8 cellular contexts compared by ENCODE assay signal in the genomic region with DNA sequence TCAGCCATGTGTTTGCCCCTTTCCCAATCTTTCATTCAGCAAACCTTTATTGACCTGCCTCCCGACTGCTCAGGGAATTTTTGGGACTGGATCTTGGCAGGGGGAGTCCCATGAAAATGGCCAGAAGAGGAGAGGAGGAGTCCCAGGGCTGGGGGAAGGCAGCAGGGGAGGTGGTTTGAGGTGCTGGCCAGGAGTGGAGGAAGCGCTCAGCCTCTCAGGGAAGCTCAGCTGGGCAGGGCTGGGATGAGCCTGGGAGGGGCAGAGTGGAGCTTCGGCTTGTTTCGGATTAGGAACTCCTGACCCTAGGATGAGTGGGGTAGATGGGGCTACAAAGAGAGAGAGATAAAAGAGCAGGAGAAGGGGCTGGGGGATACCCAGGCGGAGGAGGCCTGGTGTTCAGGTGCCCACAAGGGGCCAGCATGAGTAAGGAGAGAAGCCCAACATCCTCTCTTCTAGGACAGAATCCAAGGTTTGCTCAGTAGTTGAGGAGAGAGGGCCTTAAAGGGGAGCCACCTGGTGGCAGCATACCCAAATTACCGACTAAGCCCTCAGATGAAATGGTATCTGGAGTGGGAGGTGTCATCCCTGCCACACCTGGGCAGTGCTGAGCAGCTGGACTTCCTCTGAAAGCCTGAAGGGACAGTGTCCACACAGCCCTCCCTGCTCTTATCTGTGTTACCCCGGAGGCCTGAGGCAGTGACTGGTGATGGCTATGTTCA.
DNase-seq lines count a peak whose midpoint lies in the region; ATAC-seq and TF ChIP-seq lines count a peak whose summit lies in the region.

No MANE protein-coding gene starts in this region.

- H3K4me2 ChIP-seq in MM.1S (ENCODE audit: low read depth, low read length), result no peak overlapping the region

- no peak overlapping the region for H3K4me3 Mint-ChIP-seq in activated CD8-positive, alpha-beta T cell treated with anti-CD3 and anti-CD28 coated beads, Interleukin-2, amount 10 ng/mL, durations not matched to agents 7 days and 5 days
- H3K4me3 Mint-ChIP-seq in CD8-positive, alpha-beta T cell, result no peak overlapping the region

- H2AFZ ChIP-seq in MM.1S (ENCODE audit: low read length), result no peak overlapping the region

- no peaks in the 10 kb centered on the region for H3K4me1 Mint-ChIP-seq in activated CD8-positive, alpha-beta T cell treated with anti-CD3 and anti-CD28 coated beads, Interleukin-2, amount 10 ng/mL, durations not matched to agents 7 days and 5 days (ENCODE audit: low read depth)
- no peaks in the 10 kb centered on the region for H3K4me1 Mint-ChIP-seq in CD8-positive, alpha-beta T cell (ENCODE audit: low read depth)

- no peak overlapping the region for H3K27ac Mint-ChIP-seq in activated CD8-positive, alpha-beta T cell treated with anti-CD3 and anti-CD28 coated beads, Interleukin-2, amount 10 ng/mL, durations not matched to agents 7 days and 5 days
- no peak overlapping the region for H3K27ac Mint-ChIP-seq in CD8-positive, alpha-beta T cell

- intact Hi-C loops in left cardiac atrium (cut with DNase I), result no loop called here
- intact Hi-C loops in CD8-positive, alpha-beta T cell (cut with DNase I, micrococcal nuclease), result no loop called here

- peaks cover 88% of the 10 kb centered on the region for H3K27me3 ChIP-seq in cardiac muscle cell
- H3K27me3 ChIP-seq in MM.1S (replicated peaks; ENCODE audit: insufficient read depth, low read length), result peaks cover 8% of the 10 kb centered on the region; the same call in 1 of the 2 replicates
- H3K27me3 ChIP-seq in CD8-positive, alpha-beta T cell (ENCODE audit: insufficient read depth, low read length), result peaks cover 5% of the 10 kb centered on the region

- H3F3A ChIP-seq in MM.1S (ENCODE audit: insufficient read depth, low read length), result no peaks in the 10 kb centered on the region

- no peaks in the 10 kb centered on the region for H3K9me3 Mint-ChIP-seq in activated CD8-positive, alpha-beta T cell treated with anti-CD3 and anti-CD28 coated beads, Interleukin-2, amount 10 ng/mL, durations not matched to agents 7 days and 5 days (ENCODE audit: insufficient read depth)
- H3K9me3 Mint-ChIP-seq in CD8-positive, alpha-beta T cell, result no peaks in the 10 kb centered on the region

- H3K4me1 ChIP-seq in cardiac muscle cell (ENCODE audit: low read depth), result peaks cover 1% of the 10 kb centered on the region
- no peaks in the 10 kb centered on the region for H3K4me1 ChIP-seq in MM.1S (ENCODE audit: low read length)
- no peaks in the 10 kb centered on the region for H3K4me1 ChIP-seq in CD8-positive, alpha-beta T cell (ENCODE audit: insufficient read depth, low read length)

- peak in 1 of 2 donors; percentile 29 for DNase-seq in cardiac muscle cell (ENCODE audit: low read depth in 1 of 2, low spot score in 1 of 2)
- DNase-seq in left cardiac atrium, result no peak
- peak; percentile 30 for DNase-seq in MM.1S
- peak; percentile 30 for DNase-seq in activated CD8-positive, alpha-beta T cell treated with anti-CD3 and anti-CD28 coated beads, Interleukin-2, amount 10 ng/mL, durations not matched to agents 7 days and 5 days
- peak; percentile 64 for DNase-seq in kidney tubule cell (ENCODE audit: low spot score)
- no peak for DNase-seq in CD8-positive, alpha-beta T cell
- DNase-seq in putamen (ENCODE audit: low spot score), result no peak

- no peaks in the 10 kb centered on the region for H3K9me2 ChIP-seq in MM.1S (replicated peaks; ENCODE audit: insufficient read depth, low read length)

- peaks cover 24% of the 10 kb centered on the region for H3K27me3 Mint-ChIP-seq in activated CD8-positive, alpha-beta T cell treated with anti-CD3 and anti-CD28 coated beads, Interleukin-2, amount 10 ng/mL, durations not matched to agents 7 days and 5 days (ENCODE audit: low read depth)
- peaks cover 20% of the 10 kb centered on the region for H3K27me3 Mint-ChIP-seq in CD8-positive, alpha-beta T cell (ENCODE audit: low read depth)

- TF ChIP-seq CTCF in cardiac muscle cell (IDR thresholded peaks at IDR 0.05; ENCODE audit: low read depth, low read length) (peak; percentile 39), MM.1S (IDR thresholded peaks at IDR 0.05; ENCODE audit: low read length) (peak; percentile 55)
- TF ChIP-seq CTCF in CD8-positive, alpha-beta T cell (IDR thresholded peaks at IDR 0.05), result no peak

- H3K4me3 ChIP-seq in cardiac muscle cell, result no peak overlapping the region
- no peak overlapping the region for H3K4me3 ChIP-seq in MM.1S (ENCODE audit: low read length)
- no peak overlapping the region for H3K4me3 ChIP-seq in CD8-positive, alpha-beta T cell (ENCODE audit: low read depth, low read length)

- H4K20me1 ChIP-seq in MM.1S (ENCODE audit: insufficient read depth, low read length), result no peaks in the 10 kb centered on the region

- H3K9me3 ChIP-seq in cardiac muscle cell (ENCODE audit: low read depth), result no peaks in the 10 kb centered on the region
- no peaks in the 10 kb centered on the region for H3K9me3 ChIP-seq in MM.1S (replicated peaks; ENCODE audit: insufficient read depth, low read length)
- H3K9me3 ChIP-seq in CD8-positive, alpha-beta T cell (ENCODE audit: low read length), result no peaks in the 10 kb centered on the region

- H3K27ac ChIP-seq in cardiac muscle cell, result no peak overlapping the region
- no peak overlapping the region for H3K27ac ChIP-seq in MM.1S (ENCODE audit: low read length)
- no peak overlapping the region for H3K27ac ChIP-seq in CD8-positive, alpha-beta T cell (ENCODE audit: low read depth, low read length)

- CTCF ChIA-PET in activated CD8-positive, alpha-beta T cell treated with anti-CD3 and anti-CD28 coated beads, Interleukin-2, amount 10 ng/mL, durations not matched to agents 7 days and 5 days (lab: Charles Lee), result no interaction called here
- CTCF ChIA-PET in CD8-positive, alpha-beta T cell (lab: Charles Lee), result interaction anchor here (0.7 to 1.0 kb wide), 2 partner anchors 11 to 132 kb away, joined by 3 read pairs; no protein-coding TSS in a partner anchor

- no peaks in the 10 kb centered on the region for H3K79me2 ChIP-seq in MM.1S (ENCODE audit: low read length)

- H3K9ac ChIP-seq in MM.1S (ENCODE audit: low read length), result no peak overlapping the region

- ATAC-seq in left cardiac atrium, result no peak
- ATAC-seq in activated CD8-positive, alpha-beta T cell treated with anti-CD3 and anti-CD28 coated beads, Interleukin-2, amount 10 ng/mL, durations not matched to agents 7 days and 5 days, result peak; percentile 34
- ATAC-seq in CD8-positive, alpha-beta T cell, result no peak
- no peak for ATAC-seq in HG02981 (IDR thresholded peaks at IDR 0.05; ENCODE audit: unreplicated experiment)

- no peaks in the 10 kb centered on the region for H3K36me3 Mint-ChIP-seq in activated CD8-positive, alpha-beta T cell treated with anti-CD3 and anti-CD28 coated beads, Interleukin-2, amount 10 ng/mL, durations not matched to agents 7 days and 5 days (ENCODE audit: low read depth)
- H3K36me3 Mint-ChIP-seq in CD8-positive, alpha-beta T cell, result no peaks in the 10 kb centered on the region

- POLR2A ChIA-PET in activated CD8-positive, alpha-beta T cell treated with anti-CD3 and anti-CD28 coated beads, Interleukin-2, amount 10 ng/mL, durations not matched to agents 7 days and 5 days (lab: Charles Lee), result no interaction called here
- POLR2A ChIA-PET in CD8-positive, alpha-beta T cell (lab: Charles Lee), result no interaction called here

- no peaks in the 10 kb centered on the region for H3K36me3 ChIP-seq in cardiac muscle cell
- H3K36me3 ChIP-seq in MM.1S (replicated peaks; ENCODE audit: insufficient read depth, low read length), result no peaks in the 10 kb centered on the region
- no peaks in the 10 kb centered on the region for H3K36me3 ChIP-seq in CD8-positive, alpha-beta T cell (ENCODE audit: insufficient read depth, low read length)

Comparison
In these comparisons a context has a peak if more than half of its experiments do, and no peak if none do; other contexts are left out.
1. DNase-seq: peak in MM.1S (single experiment), activated CD8-positive, alpha-beta T cell treated with anti-CD3 and anti-CD28 coated beads, Interleukin-2, amount 10 ng/mL, durations not matched to agents 7 days and 5 days (single experiment) and kidney tubule cell (single experiment); none in left cardiac atrium (single experiment), CD8-positive, alpha-beta T cell (0 of 7) and putamen (single experiment).